In genomic region chr1:222877854-222878253, GRCh38 we compare ENCODE assay signal across 21 cellular contexts.
DNase-seq lines count a peak whose midpoint lies in the region; ATAC-seq and TF ChIP-seq lines count a peak whose summit lies in the region.
"Had no signal": no experiment of that assay in that cellular context is flagged by ENCODE, and none has a peak within 500 bp of the region (broad histone marks: within the 10 kb centered on the region; RNA-seq: fewer than 3 reads in every experiment).

No MANE protein-coding gene starts in this region.

- H3K27ac ChIP-seq in heart left ventricle (peak overlapping the region in 1 of 12 donors; percentile 17), upper lobe of right lung (no peak overlapping the region)
- H3K27ac ChIP-seq: gastrocnemius medialis, PC-9, SJSA1, thyroid gland had no signal

- intact Hi-C loops in heart left ventricle (cut with DNase I): no loop called here
- intact Hi-C loops in upper lobe of right lung (cut with DNase I): no loop called here

- peaks cover 4% of the 10 kb centered on the region for H3K9me3 Mint-ChIP-seq in activated T-helper 17 cell treated with anti-CD3 and anti-CD28 coated beads, Interleukin-2, amount 50 U/mL, for 72 hours

- peaks cover 8% of the 10 kb centered on the region for H3K36me3 Mint-ChIP-seq in activated T-helper 17 cell treated with anti-CD3 and anti-CD28 coated beads, Interleukin-2, amount 50 U/mL, for 72 hours (ENCODE audit: low read depth)

- TF ChIP-seq CTCF in heart left ventricle (IDR thresholded peaks at IDR 0.05) (no peak), upper lobe of right lung (IDR thresholded peaks at IDR 0.05) (no peak)

- H3K27me3 ChIP-seq in heart left ventricle (no peaks in the 10 kb centered on the region), upper lobe of right lung (no peaks in the 10 kb centered on the region)
- H3K27me3 ChIP-seq: gastrocnemius medialis, SJSA1, thyroid gland had no signal

- WGBS in heart left ventricle, 4 donors: 76 to 85% (median 79%) methylated on average over 2 of the region's 2 CpGs

- H3K4me3 Mint-ChIP-seq in activated T-helper 17 cell treated with anti-CD3 and anti-CD28 coated beads, Interleukin-2, amount 50 U/mL, for 72 hours: no peak overlapping the region
- H3K4me3 Mint-ChIP-seq: activated B cell treated with CpG ODN at 0.5 μM for 24 hours; activated CD8-positive, alpha-beta T cell treated with anti-CD3 and anti-CD28 coated beads for 36 hours; stimulated activated naive B cell treated with anti-CD40 and anti-IgM and Interleukin-4, amounts not matched to agents 10 μg/mL and 1 μg/mL and 100 μg/mL, for 72 hours had no signal

- no peak for ATAC-seq in activated T-helper 17 cell treated with anti-CD3 and anti-CD28 coated beads, Interleukin-2, amount 50 U/mL, for 72 hours (replicated peaks)
- peak in 3 of 4 donors; percentile 67 to 80 (median 76) for ATAC-seq in heart left ventricle
- no peak for ATAC-seq in upper lobe of right lung
- ATAC-seq in GM18517 (IDR thresholded peaks at IDR 0.05; ENCODE audit: unreplicated experiment): no peak
- ATAC-seq: activated CD8-positive, alpha-beta T cell treated with anti-CD3 and anti-CD28 coated beads for 36 hours; gastrocnemius medialis; left colon; stimulated activated naive B cell treated with anti-CD40 and anti-IgM and Interleukin-4, amounts not matched to agents 10 μg/mL and 1 μg/mL and 100 μg/mL, for 72 hours had no signal

- H3K36me3 ChIP-seq in heart left ventricle: no peaks in the 10 kb centered on the region
- no peaks in the 10 kb centered on the region for H3K36me3 ChIP-seq in upper lobe of right lung
- H3K36me3 ChIP-seq: gastrocnemius medialis, SJSA1, thyroid gland had no signal

- H3K4me3 ChIP-seq in heart left ventricle: no peak overlapping the region
- no peak overlapping the region for H3K4me3 ChIP-seq in upper lobe of right lung
- H3K4me3 ChIP-seq: gastrocnemius medialis, PC-9, SJSA1, thyroid gland had no signal

- TF ChIP-seq POLR2A in heart left ventricle (IDR thresholded peaks at IDR 0.05): no peak

- H3K27ac Mint-ChIP-seq in activated T-helper 17 cell treated with anti-CD3 and anti-CD28 coated beads, Interleukin-2, amount 50 U/mL, for 72 hours: peak overlapping the region; percentile 29
- H3K27ac Mint-ChIP-seq: activated B cell treated with CpG ODN at 0.5 μM for 24 hours; activated CD8-positive, alpha-beta T cell treated with anti-CD3 and anti-CD28 coated beads for 36 hours; stimulated activated naive B cell treated with anti-CD40 and anti-IgM and Interleukin-4, amounts not matched to agents 10 μg/mL and 1 μg/mL and 100 μg/mL, for 72 hours had no signal

- peaks cover 6% of the 10 kb centered on the region for H3K4me1 Mint-ChIP-seq in activated T-helper 17 cell treated with anti-CD3 and anti-CD28 coated beads, Interleukin-2, amount 50 U/mL, for 72 hours

- H3K27me3 Mint-ChIP-seq in activated T-helper 17 cell treated with anti-CD3 and anti-CD28 coated beads, Interleukin-2, amount 50 U/mL, for 72 hours: no peaks in the 10 kb centered on the region
- H3K27me3 Mint-ChIP-seq: activated B cell treated with CpG ODN at 0.5 μM for 24 hours; activated CD8-positive, alpha-beta T cell treated with anti-CD3 and anti-CD28 coated beads for 36 hours; stimulated activated naive B cell treated with anti-CD40 and anti-IgM and Interleukin-4, amounts not matched to agents 10 μg/mL and 1 μg/mL and 100 μg/mL, for 72 hours had no signal

- peak; percentile 27 for DNase-seq in LHCN-M2 (ENCODE audit: low read depth)
- peak in 1 of 5 donors; percentile 25 for DNase-seq in heart left ventricle
- peak; percentile 23 for DNase-seq in pons (ENCODE audit: low spot score)
- DNase-seq in upper lobe of right lung: no peak
- no peak for DNase-seq in stimulated activated CD4-positive, alpha-beta T cell treated with anti-CD3 and anti-CD28 coated beads, Interleukin-4, amount 100 ng/mL, for 24 hours
- DNase-seq: activated B cell treated with CpG ODN at 0.5 μM for 24 hours; activated CD8-positive, alpha-beta T cell treated with anti-CD3 and anti-CD28 coated beads for 36 hours; activated naive CD4-positive, alpha-beta T cell treated with Interleukin-2 at 50 U/mL for 16 hours; activated T-cell treated with anti-CD3 and anti-CD28 coated beads, Interleukin-2, amount 50 U/mL, for 1 hour; gastrocnemius medialis; left colon; NCI-H1105 treated with DMSO at 0.1 percent for 48 hours; NCI-H774; nucleus accumbens; PC-9; stimulated activated naive B cell treated with anti-CD40 and anti-IgM and Interleukin-4, amounts not matched to agents 10 μg/mL and 1 μg/mL and 100 μg/mL, for 72 hours; T-helper 2 cell; thyroid gland had no signal

- no peaks in the 10 kb centered on the region for H3K4me1 ChIP-seq in heart left ventricle
- H3K4me1 ChIP-seq in upper lobe of right lung: no peaks in the 10 kb centered on the region
- H3K4me1 ChIP-seq: gastrocnemius medialis, SJSA1, thyroid gland had no signal

- H3K9me3 ChIP-seq in heart left ventricle (no peaks in the 10 kb centered on the region), upper lobe of right lung (no peaks in the 10 kb centered on the region)
- H3K9me3 ChIP-seq: gastrocnemius medialis, SJSA1, thyroid gland had no signal

Comparison
In these comparisons a context has a peak if more than half of its experiments do, and no peak if none do; other contexts are left out.
1. DNase-seq: peak in LHCN-M2 (single experiment) and pons (single experiment); none in upper lobe of right lung (single experiment) and stimulated activated CD4-positive, alpha-beta T cell treated with anti-CD3 and anti-CD28 coated beads, Interleukin-4, amount 100 ng/mL, for 24 hours (single experiment).
2. ATAC-seq: peak in heart left ventricle (3 of 4); none in activated T-helper 17 cell treated with anti-CD3 and anti-CD28 coated beads, Interleukin-2, amount 50 U/mL, for 72 hours (single experiment), upper lobe of right lung (single experiment) and GM18517 (single experiment).